Comparison of ENCODE assay signal across 1 cellular context in genomic region chr12:46518729-46519128, GRCh38.
TF ChIP-seq lines count a peak whose summit lies in the region.

No MANE protein-coding gene starts in this region.

TF ChIP-seq in IMR-90, 13 proteins besides CTCF, POLR2A, EP300 and RAD21 (continued from another document):
- no peak for TF ChIP-seq ELK1 (IDR thresholded peaks at IDR 0.05; ENCODE audit: borderline replicate concordance, low read depth, low read length)
- TF ChIP-seq CHD1 (IDR thresholded peaks at IDR 0.05; ENCODE audit: low read depth, low read length): no peak
